ENCODE assay signal across 28 cellular contexts in the genomic region with DNA sequence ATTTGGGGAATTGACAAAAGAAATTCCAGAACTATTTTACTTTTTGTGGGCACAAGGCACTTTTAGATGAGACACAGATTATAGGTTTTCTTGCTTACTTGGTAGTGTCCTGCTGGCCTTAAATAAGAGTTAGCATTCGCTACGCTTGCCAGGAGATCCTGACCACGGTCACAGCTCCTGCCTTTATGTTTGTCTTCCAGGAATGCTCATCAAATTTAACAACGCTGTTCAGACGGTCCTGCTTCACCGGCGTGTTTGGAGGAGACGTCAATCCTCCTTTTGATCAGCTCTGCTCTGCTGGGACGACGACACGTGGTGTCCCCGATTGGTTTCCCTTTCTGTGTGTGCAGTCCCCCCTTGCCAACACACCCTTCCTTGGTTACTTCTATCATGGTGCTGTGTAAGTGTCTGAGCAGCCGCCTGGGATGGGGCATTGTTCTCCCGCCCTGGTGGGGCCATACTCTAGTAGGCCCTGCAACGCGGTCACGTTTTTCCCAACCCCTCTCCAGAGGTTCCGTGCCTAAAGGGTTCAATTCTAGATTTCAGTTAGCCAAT.
"Had no signal": no experiment of that assay in that cellular context is flagged by ENCODE, and none has a peak within 500 bp of the region (broad histone marks: within the 10 kb centered on the region; RNA-seq: fewer than 3 reads in every experiment).

No MANE protein-coding gene starts in this region.

- H3K9me3 ChIP-seq: adrenal gland, body of pancreas, esophagus muscularis mucosa, gastrocnemius medialis, heart left ventricle had no signal

- DNase-seq: activated B cell treated with CpG ODN at 0.5 μM for 24 hours; activated CD4-positive, alpha-beta T cell treated with anti-CD3 and anti-CD28 coated beads for 48 hours; activated CD4-positive, alpha-beta T cell treated with anti-CD3 and anti-CD28 coated beads, Interleukin-2, amount 50 U/mL, for 1 hour; activated CD4-positive, alpha-beta T cell treated with anti-CD3 and anti-CD28 coated beads, Interleukin-2, amount 50 U/mL, for 48 hours; activated CD8-positive, alpha-beta memory T cell treated with anti-CD3 and anti-CD28 coated beads for 24 hours; activated CD8-positive, alpha-beta T cell treated with anti-CD3 and anti-CD28 coated beads for 36 hours; activated effector memory CD4-positive, alpha-beta T cell treated with anti-CD3 and anti-CD28 coated beads, Interleukin-2, amount 50 U/mL, for 16 hours; activated naive CD4-positive, alpha-beta T cell treated with anti-CD3 and anti-CD28 coated beads for 36 hours; activated naive CD8-positive, alpha-beta T cell treated with anti-CD3 and anti-CD28 coated beads for 36 hours; activated naive CD8-positive, alpha-beta T cell treated with anti-CD3 and anti-CD28 coated beads, Interleukin-2, amount 50 U/mL, for 24 hours; activated T-cell treated with anti-CD3 and anti-CD28 coated beads, Interleukin-2, amount 50 U/mL, for 48 hours; adrenal gland; amygdala; aorta; body of pancreas; caudate nucleus; cortex of kidney; dermis blood vessel endothelial cell; effector CD4-positive, alpha-beta T cell; effector memory CD8-positive, alpha-beta T cell; erythroblast; foreskin keratinocyte; gastrocnemius medialis; glutamatergic neuron; heart left ventricle; T-helper 2 cell had no signal

- H3K36me3 ChIP-seq: gastrocnemius medialis had no signal

- H3K4me3 ChIP-seq: adrenal gland, body of pancreas, esophagus muscularis mucosa, gastrocnemius medialis, heart left ventricle had no signal

- H3K4me1 ChIP-seq: adrenal gland, body of pancreas, esophagus muscularis mucosa, gastrocnemius medialis had no signal

- H3K27me3 ChIP-seq: adrenal gland, body of pancreas, esophagus muscularis mucosa, foreskin keratinocyte, gastrocnemius medialis, heart left ventricle had no signal

- ATAC-seq: activated CD4-positive, CD25-positive, alpha-beta regulatory T cell treated with anti-CD3 and anti-CD28 coated beads, Interleukin-2, amount 50 U/mL, for 24 hours; activated CD8-positive, alpha-beta T cell treated with anti-CD3 and anti-CD28 coated beads for 36 hours; activated naive CD8-positive, alpha-beta T cell treated with anti-CD3 and anti-CD28 coated beads, Interleukin-2, amount 50 U/mL, for 24 hours; body of pancreas; effector memory CD8-positive, alpha-beta T cell; foreskin keratinocyte; gastrocnemius medialis; heart left ventricle had no signal

- H3K27ac ChIP-seq: adrenal gland, body of pancreas, esophagus muscularis mucosa, foreskin keratinocyte, gastrocnemius medialis, heart left ventricle had no signal
